ENCODE assay signal across 14 cellular contexts in genomic region chr14:100538566-100539318, GRCh38. TPM values are rescaled to one million over a fixed set of nuclear protein-coding genes. Genes with fewer than 3 reads are reported as not detected.
A peak's percentile ranks its signal among the peaks of the same experiment; 100 is the strongest.
DNase-seq lines count a peak whose midpoint lies in the region; ATAC-seq and TF ChIP-seq lines count a peak whose summit lies in the region.
"Had no signal": no experiment of that assay in that cellular context is flagged by ENCODE, and none has a peak within 500 bp of the region (broad histone marks: within the 10 kb centered on the region; RNA-seq: fewer than 3 reads in every experiment).

No MANE protein-coding gene starts in this region.

- WGBS in adrenal gland, 4 donors: 96 to 98% (median 97%) methylated on average over 48 to 75 of the region's 75 CpGs
- 95 to 99% (median 98%) methylated on average over 23 to 75 of the region's 75 CpGs for WGBS in spleen, 5 donors

- TF ChIP-seq CTCF in adrenal gland (IDR thresholded peaks at IDR 0.05) (no peak), spleen (IDR thresholded peaks at IDR 0.05 in 8 of 11, conservative IDR thresholded peaks at IDR 0.05 in 3 of 11) (no peak), brain microvascular endothelial cell (IDR thresholded peaks at IDR 0.05; ENCODE audit: low read depth, low read length, missing control alignments) (no peak)

- H3K4me3 ChIP-seq in adrenal gland (no peak overlapping the region), spleen (no peak overlapping the region), brain microvascular endothelial cell (ENCODE audit: low read depth, low read length) (no peak overlapping the region)
- H3K4me3 ChIP-seq: heart right ventricle, SJCRH30 had no signal

- in situ Hi-C loops in brain microvascular endothelial cell (cut with HindIII; ENCODE audit: low pct_ligation_motif_present, low sequenced_read_pairs): no loop called here

- intact Hi-C loops in adrenal gland (cut with DNase I): no loop called here
- intact Hi-C loops in left colon (cut with DNase I, micrococcal nuclease): no loop called here
- intact Hi-C loops in spleen (cut with DNase I; ENCODE audit: low total_unique reads): no loop called here

- H3K27ac ChIP-seq in adrenal gland: no peak overlapping the region
- H3K27ac ChIP-seq in spleen: no peak overlapping the region
- H3K27ac ChIP-seq in brain microvascular endothelial cell: no peak overlapping the region
- H3K27ac ChIP-seq: heart right ventricle, SJCRH30 had no signal

- ATAC-seq in left colon: no peak
- no peak for ATAC-seq in HG02588 (IDR thresholded peaks at IDR 0.05; ENCODE audit: unreplicated experiment)

- peak; percentile 62 for DNase-seq in activated effector memory CD4-positive, alpha-beta T cell treated with anti-CD3 and anti-CD28 coated beads, Interleukin-2, amount 50 U/mL, for 16 hours
- no peak for DNase-seq in activated effector memory CD4-positive, alpha-beta T cell treated with Interleukin-2 at 50 U/mL for 16 hours
- DNase-seq in adrenal gland (peak in 5 of 7 donors; percentile 8 to 54 (median 16)), left colon (peak; percentile 5 to 22), spleen (peak; percentile 75), brain microvascular endothelial cell (no peak), C1 segment of cervical spinal cord (lab: John Stamatoyannopoulos, UW) (no peak)
- DNase-seq: cerebellar nuclear complex, Kasumi-1, NCI-H1105 treated with DMSO at 0.1 percent for 48 hours, NCI-H69, SJCRH30 had no signal

- TF ChIP-seq POLR2A in adrenal gland (IDR thresholded peaks at IDR 0.05) (no peak), spleen (IDR thresholded peaks at IDR 0.05) (no peak)

- H3K27me3 ChIP-seq in adrenal gland: no peaks in the 10 kb centered on the region
- H3K27me3 ChIP-seq in spleen (replicated peaks in 1 of 7): no peaks in the 10 kb centered on the region
- H3K27me3 ChIP-seq in brain microvascular endothelial cell (replicated peaks): no peaks in the 10 kb centered on the region
- H3K27me3 ChIP-seq: heart right ventricle, SJCRH30 had no signal

- no peaks in the 10 kb centered on the region for H3K9me3 ChIP-seq in adrenal gland (replicated peaks in 1 of 3)
- no peaks in the 10 kb centered on the region for H3K9me3 ChIP-seq in spleen
- H3K9me3 ChIP-seq: heart right ventricle, SJCRH30 had no signal

- H3K36me3 ChIP-seq in adrenal gland (replicated peaks in 1 of 2): no peaks in the 10 kb centered on the region
- peaks cover 0 to 33% (median 0%) of the 10 kb centered on the region in 6 donors for H3K36me3 ChIP-seq in spleen
- H3K36me3 ChIP-seq in brain microvascular endothelial cell (replicated peaks): no peaks in the 10 kb centered on the region
- H3K36me3 ChIP-seq: heart right ventricle, SJCRH30 had no signal

- H3K4me1 ChIP-seq in adrenal gland (replicated peaks in 1 of 2): peaks cover 0 to 8% of the 10 kb centered on the region in 2 donors
- H3K4me1 ChIP-seq in spleen: peaks cover 2 to 18% (median 8%) of the 10 kb centered on the region in 6 donors

RNA-seq across cellular contexts. Expression of gene BEGAIN, which starts 48.5 kb away (rescaled TPM):
- total RNA-seq in adrenal gland (1 to 10 TPM in 7 of 8 donors, under 1 TPM in 1; 0.60 to 9.4 (median 2.7) TPM), left colon (1 to 10 TPM; 1.4 to 2.0 TPM), spleen (10 to 100 TPM in 1 of 7 donors, 1 to 10 TPM in 6; 3.8 to 10.0 (median 5.9) TPM)
- polyA plus RNA-seq in adrenal gland (10 to 100 TPM in 2 of 3 donors, 1 to 10 TPM in 1; 2.5 to 59.0 (median 13.7) TPM), spleen (1 to 10 TPM; 1.8 to 6.9 (median 4.1) TPM)

Comparison
In these comparisons a context has a peak if more than half of its experiments do, and no peak if none do; other contexts are left out.
1. DNase-seq: peak in activated effector memory CD4-positive, alpha-beta T cell treated with anti-CD3 and anti-CD28 coated beads, Interleukin-2, amount 50 U/mL, for 16 hours (single experiment), adrenal gland (5 of 7), left colon (2 of 2) and spleen (single experiment); none in activated effector memory CD4-positive, alpha-beta T cell treated with Interleukin-2 at 50 U/mL for 16 hours (single experiment), brain microvascular endothelial cell (single experiment) and C1 segment of cervical spinal cord (0 of 14).